In the genomic region with DNA sequence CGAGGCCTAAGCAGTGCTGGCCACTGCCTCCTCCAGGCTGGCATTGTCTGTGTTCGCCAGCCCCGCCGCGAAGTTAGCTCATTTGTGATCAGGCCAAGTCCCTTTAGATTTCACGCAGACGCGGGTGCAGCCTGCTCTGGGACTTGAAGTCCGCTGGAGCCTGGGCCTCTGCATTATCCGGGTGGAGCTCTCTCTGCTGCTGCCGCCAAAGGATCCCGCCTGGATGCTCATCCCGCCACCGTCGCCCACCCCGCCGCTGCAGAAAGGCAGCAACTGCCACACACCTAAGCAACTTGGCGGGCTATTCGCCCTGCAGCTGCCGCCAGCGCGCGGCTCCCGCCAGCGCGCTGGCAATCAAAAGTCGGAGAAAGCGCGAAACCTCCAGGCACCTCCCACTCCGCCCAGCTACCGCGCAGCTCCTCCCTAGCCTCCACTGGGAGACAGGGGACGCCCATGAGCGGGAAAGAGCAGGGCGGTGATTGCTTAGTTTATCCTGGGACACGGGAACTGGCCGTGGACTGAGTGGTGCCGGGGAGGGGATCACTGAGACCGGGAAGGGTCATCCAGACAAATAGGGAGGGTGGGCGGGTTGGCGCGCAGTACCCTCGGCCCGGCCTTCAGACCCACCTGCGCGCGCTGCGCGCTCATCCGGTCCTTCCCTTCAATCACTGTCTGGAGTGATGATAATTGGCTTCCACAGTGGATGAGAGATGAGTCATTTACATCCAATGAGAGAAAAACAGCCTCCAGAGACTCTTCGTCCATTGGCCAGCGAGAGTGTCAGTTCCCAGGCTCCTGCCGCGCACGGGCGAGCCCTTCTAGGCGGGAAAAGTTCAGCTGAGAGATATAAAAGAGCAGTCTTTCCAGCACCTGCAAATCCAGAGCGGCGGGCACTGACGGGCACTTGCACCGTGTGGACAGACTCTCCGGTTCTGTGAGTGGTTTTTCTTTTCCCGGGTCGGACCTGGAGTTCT, we compare ENCODE assay signal across 8 cellular contexts. TPM values are rescaled to one million over a fixed set of nuclear protein-coding genes. Genes with fewer than 3 reads are reported as not detected.
DNase-seq lines count a peak whose midpoint lies in the region; ATAC-seq and TF ChIP-seq lines count a peak whose summit lies in the region.

A gene with protein sequence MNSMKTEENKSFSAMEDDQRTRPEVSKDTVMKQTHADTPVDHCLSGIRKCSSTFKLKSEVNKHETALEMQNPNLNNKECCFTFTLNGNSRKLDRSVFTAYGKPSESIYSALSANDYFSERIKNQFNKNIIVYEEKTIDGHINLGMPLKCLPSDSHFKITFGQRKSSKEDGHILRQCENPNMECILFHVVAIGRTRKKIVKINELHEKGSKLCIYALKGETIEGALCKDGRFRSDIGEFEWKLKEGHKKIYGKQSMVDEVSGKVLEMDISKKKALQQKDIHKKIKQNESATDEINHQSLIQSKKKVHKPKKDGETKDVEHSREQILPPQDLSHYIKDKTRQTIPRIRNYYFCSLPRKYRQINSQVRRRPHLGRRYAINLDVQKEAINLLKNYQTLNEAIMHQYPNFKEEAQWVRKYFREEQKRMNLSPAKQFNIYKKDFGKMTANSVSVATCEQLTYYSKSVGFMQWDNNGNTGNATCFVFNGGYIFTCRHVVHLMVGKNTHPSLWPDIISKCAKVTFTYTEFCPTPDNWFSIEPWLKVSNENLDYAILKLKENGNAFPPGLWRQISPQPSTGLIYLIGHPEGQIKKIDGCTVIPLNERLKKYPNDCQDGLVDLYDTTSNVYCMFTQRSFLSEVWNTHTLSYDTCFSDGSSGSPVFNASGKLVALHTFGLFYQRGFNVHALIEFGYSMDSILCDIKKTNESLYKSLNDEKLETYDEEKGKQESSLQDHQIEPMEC (plus strand): TSS at position 875 of the 974 bp plus-strand sequence. CDS start 2,389 bp downstream, outside the sequence.

- no peak within 1 kb of the TSS for H4K8ac ChIP-seq in mesenchymal stem cell (ENCODE audit: low read length)

- intact Hi-C loops in CD4-positive, alpha-beta T cell (cut with DNase I, micrococcal nuclease) = loop anchor here in 1 of 2 experiments (2.0 kb wide), 1 partner anchor 36 kb away; the partner anchor contains the start of gene FAM111A

- TF ChIP-seq CTCF in CD4-positive, alpha-beta T cell (IDR thresholded peaks at IDR 0.05) = no peak

- H3K9ac ChIP-seq in mesenchymal stem cell (ENCODE audit: low read length) = peak within 1 kb of the TSS; percentile 58

- DNase-seq in CD4-positive, alpha-beta T cell = peak; percentile 16 to 50 (median 30)
- DNase-seq in NCI-H748 (lab: John Stamatoyannopoulos, UW; ENCODE audit: unreplicated experiment) (peak; percentile 99), mesenchymal stem cell (peak; percentile 95)
- DNase-seq in stimulated activated CD8-positive, alpha-beta memory T cell treated with anti-CD3 and anti-CD28 coated beads, Interleukin-15, amount 100 ng/mL, for 48 hours (ENCODE audit: low read depth in 2 of 2) = peak; percentile 50 to 54

- no peak within 1 kb of the TSS for H3K4ac ChIP-seq in mesenchymal stem cell (ENCODE audit: low read depth in 1 of 2, low read length in 2 of 2)

- peak; percentile 82 for ATAC-seq in CD4-positive, alpha-beta T cell (ENCODE audit: poor library complexity)
- ATAC-seq in GM19395 (IDR thresholded peaks at IDR 0.05; ENCODE audit: unreplicated experiment) (peak; percentile 78), HG03520 (IDR thresholded peaks at IDR 0.05; ENCODE audit: unreplicated experiment) (peak; percentile 77)

- H3K9me3 ChIP-seq in CD4-positive, alpha-beta T cell (ENCODE audit: control insufficient read depth, low read length) = no peaks in the 10 kb centered on the region
- no peaks in the 10 kb centered on the region for H3K9me3 ChIP-seq in mesenchymal stem cell (ENCODE audit: control insufficient read depth, low read length)

- H3K18ac ChIP-seq in mesenchymal stem cell (ENCODE audit: low read depth in 1 of 2, low read length in 2 of 2) = peak within 1 kb of the TSS in 1 of 2 experiments; percentile 8

- no peak within 1 kb of the TSS for H2BK15ac ChIP-seq in mesenchymal stem cell (ENCODE audit: low read depth, poor library complexity, severe bottlenecking)

- peaks cover 2% of the 10 kb centered on the region for H3K79me1 ChIP-seq in mesenchymal stem cell (replicated peaks; ENCODE audit: low read length, poor library complexity, severe bottlenecking)

- H3K27me3 Mint-ChIP-seq in CD4-positive, alpha-beta T cell = peaks cover 31% of the 10 kb centered on the region

- peak within 1 kb of the TSS; percentile 92 for H3K4me3 Mint-ChIP-seq in CD4-positive, alpha-beta T cell

- peak within 1 kb of the TSS in 1 of 2 experiments; percentile 15 for H3K14ac ChIP-seq in mesenchymal stem cell (ENCODE audit: low read length in 2 of 2)

- no peak within 1 kb of the TSS for H3K27ac ChIP-seq in CD4-positive, alpha-beta T cell (ENCODE audit: low read depth, low read length)
- no peak within 1 kb of the TSS for H3K27ac ChIP-seq in mesenchymal stem cell (ENCODE audit: low read length, poor library complexity, severe bottlenecking)

- H3K9me3 Mint-ChIP-seq in CD4-positive, alpha-beta T cell = no peaks in the 10 kb centered on the region

- peak within 1 kb of the TSS; percentile 99 for H3K4me2 ChIP-seq in mesenchymal stem cell (ENCODE audit: low read length, poor library complexity, severe bottlenecking)

- H3K4me3 ChIP-seq in mesenchymal stem cell (ENCODE audit: insufficient read depth in 1 of 2, low read depth in 1 of 2, low read length in 2 of 2) = peak within 1 kb of the TSS; percentile 61 to 79

- H3K36me3 Mint-ChIP-seq in CD4-positive, alpha-beta T cell (ENCODE audit: low read depth) = no peaks in the 10 kb centered on the region

- H3K4me1 Mint-ChIP-seq in CD4-positive, alpha-beta T cell (ENCODE audit: low read depth) = peaks cover 38% of the 10 kb centered on the region

- H2AK5ac ChIP-seq in mesenchymal stem cell (ENCODE audit: low read length, severe bottlenecking) = no peak within 1 kb of the TSS

- H3K23ac ChIP-seq in mesenchymal stem cell (ENCODE audit: low read length in 2 of 2) = peak within 1 kb of the TSS in 1 of 2 experiments; percentile 70

- peak within 1 kb of the TSS; percentile 72 for H3K27ac Mint-ChIP-seq in CD4-positive, alpha-beta T cell

- H2BK12ac ChIP-seq in mesenchymal stem cell (ENCODE audit: low read length in 2 of 2) = no peak within 1 kb of the TSS

- peaks cover 7% of the 10 kb centered on the region for H3K27me3 ChIP-seq in CD4-positive, alpha-beta T cell (ENCODE audit: control insufficient read depth, insufficient read depth, low read length)
- peaks cover 4 to 5% of the 10 kb centered on the region in 2 experiments for H3K27me3 ChIP-seq in mesenchymal stem cell (ENCODE audit: control insufficient read depth in 1 of 2, insufficient read depth in 1 of 2, low read length in 2 of 2)

- WGBS in mesenchymal stem cell = under 1% methylated on average over 58 of the region's 64 CpGs

- H2BK120ac ChIP-seq in mesenchymal stem cell (ENCODE audit: low read depth, low read length) = no peak within 1 kb of the TSS

- H2BK5ac ChIP-seq in mesenchymal stem cell (ENCODE audit: low read depth, low read length, poor library complexity, severe bottlenecking) = no peak within 1 kb of the TSS

- no peak within 1 kb of the TSS for H4K91ac ChIP-seq in mesenchymal stem cell (ENCODE audit: low read length)

- no peaks in the 10 kb centered on the region for H3K36me3 ChIP-seq in mesenchymal stem cell (ENCODE audit: control insufficient read depth in 1 of 2, insufficient read depth in 2 of 2, low read depth in 1 of 2, low read length in 2 of 2)

- H2AFZ ChIP-seq in mesenchymal stem cell (ENCODE audit: low read depth, low read length) = peak within 1 kb of the TSS; percentile 81

- POLR2A ChIA-PET in CD4-positive, alpha-beta T cell (lab: Charles Lee) = interaction anchor here (0.8 to 1.6 kb wide), 6 partner anchors 29 to 52 kb away, joined by 3 to 7 read pairs (median 5); partner anchors contain the start of gene FAM111A
- POLR2A ChIA-PET in activated CD8-positive, alpha-beta memory T cell treated with anti-CD3 and anti-CD28 coated beads for 36 hours (lab: Charles Lee) = interaction anchor here (0.6 to 1.9 kb wide), 4 partner anchors 33 to 529 kb away, joined by 3 to 9 read pairs (median 6); partner anchors contain the start of gene FAM111A

- CTCF ChIA-PET in CD4-positive, alpha-beta T cell (lab: Charles Lee) = interaction anchor here (1.0 to 5.5 kb wide), 7 partner anchors 9 to 65 kb away, joined by 3 to 28 read pairs (median 6); partner anchors contain the start of genes DTX4 and FAM111A
- CTCF ChIA-PET in activated CD8-positive, alpha-beta memory T cell treated with anti-CD3 and anti-CD28 coated beads for 36 hours (lab: Charles Lee) = interaction anchor here (0.8 to 3.6 kb wide), 10 partner anchors 10 to 184 kb away, joined by 3 to 17 read pairs (median 4); partner anchors contain the start of genes DTX4 and FAM111A

- H3K4me1 ChIP-seq in mesenchymal stem cell (ENCODE audit: control insufficient read depth, insufficient read depth, low read depth, low read length) = peaks cover 14% of the 10 kb centered on the region

- in situ Hi-C loops in endometrial microvascular endothelial cells (cut with HindIII; ENCODE audit: inconsistent ontology term, low pct_unique_long_range_greater_than_20kb, low sequenced_read_pairs) = no loop called here

RNA-seq across cellular contexts. Expression of the gene that starts here (rescaled TPM):
- 1 to 10 TPM in 1 of 2 experiments, under 1 TPM in 1; 0.82 to 1.2 TPM for total RNA-seq in CD4-positive, alpha-beta T cell
- total RNA-seq in activated CD8-positive, alpha-beta memory T cell treated with anti-CD3 and anti-CD28 coated beads for 36 hours = 10 to 100 TPM; 35.6 to 38.8 TPM
- total RNA-seq in endometrial microvascular endothelial cells (ENCODE audit: inconsistent ontology term) = 14.6 TPM
- 2.8 TPM for polyA plus RNA-seq in mesenchymal stem cell (2013, experiment 1 of 2)
- polyA plus RNA-seq in mesenchymal stem cell (2013, experiment 2 of 2) = 2.7 TPM

Comparison
In these comparisons a context has a peak if more than half of its experiments do, and no peak if none do; other contexts are left out.
1. DNase-seq: peak in every context shown above with its lines; median percentile 99 in NCI-H748; 95 in mesenchymal stem cell; 52 in stimulated activated CD8-positive, alpha-beta memory T cell treated with anti-CD3 and anti-CD28 coated beads, Interleukin-15, amount 100 ng/mL, for 48 hours; 30 in CD4-positive, alpha-beta T cell.